ENCODE assay signal across 12 cellular contexts in genomic region chr11:44421090-44421675, GRCh38.
"Had no signal": no experiment of that assay in that cellular context is flagged by ENCODE, and none has a peak within 500 bp of the region (broad histone marks: within the 10 kb centered on the region; RNA-seq: fewer than 3 reads in every experiment).

No MANE protein-coding gene starts in this region.

- H3K4me3 ChIP-seq: esophagus muscularis mucosa, skin epidermis, tibial artery, uterus had no signal

- H3K36me3 ChIP-seq: brain microvascular endothelial cell, esophagus muscularis mucosa, tibial artery, uterus had no signal

- H3K27me3 ChIP-seq: brain microvascular endothelial cell, uterus had no signal

- H3K27ac ChIP-seq: brain microvascular endothelial cell, esophagus muscularis mucosa, skin epidermis, tibial artery, uterus had no signal

- ATAC-seq: activated CD4-positive, CD25-positive, alpha-beta regulatory T cell treated with anti-CD3 and anti-CD28 coated beads, Interleukin-2, amount 50 U/mL, for 24 hours; left colon had no signal

- H3K4me1 ChIP-seq: esophagus muscularis mucosa, tibial artery, uterus had no signal

- H3K9me3 ChIP-seq: esophagus muscularis mucosa, tibial artery, uterus had no signal

- DNase-seq: activated CD4-positive, alpha-beta T cell treated with anti-CD3 and anti-CD28 coated beads, Interleukin-2, amount 50 U/mL, for 4 hours; activated gamma-delta T cell; activated T-cell treated with anti-CD3 and anti-CD28 coated beads, Interleukin-2, amount 50 U/mL, for 1 hour; amygdala; brain microvascular endothelial cell; glutamatergic neuron; left colon; tibial artery; uterus had no signal
